In the genomic region with DNA sequence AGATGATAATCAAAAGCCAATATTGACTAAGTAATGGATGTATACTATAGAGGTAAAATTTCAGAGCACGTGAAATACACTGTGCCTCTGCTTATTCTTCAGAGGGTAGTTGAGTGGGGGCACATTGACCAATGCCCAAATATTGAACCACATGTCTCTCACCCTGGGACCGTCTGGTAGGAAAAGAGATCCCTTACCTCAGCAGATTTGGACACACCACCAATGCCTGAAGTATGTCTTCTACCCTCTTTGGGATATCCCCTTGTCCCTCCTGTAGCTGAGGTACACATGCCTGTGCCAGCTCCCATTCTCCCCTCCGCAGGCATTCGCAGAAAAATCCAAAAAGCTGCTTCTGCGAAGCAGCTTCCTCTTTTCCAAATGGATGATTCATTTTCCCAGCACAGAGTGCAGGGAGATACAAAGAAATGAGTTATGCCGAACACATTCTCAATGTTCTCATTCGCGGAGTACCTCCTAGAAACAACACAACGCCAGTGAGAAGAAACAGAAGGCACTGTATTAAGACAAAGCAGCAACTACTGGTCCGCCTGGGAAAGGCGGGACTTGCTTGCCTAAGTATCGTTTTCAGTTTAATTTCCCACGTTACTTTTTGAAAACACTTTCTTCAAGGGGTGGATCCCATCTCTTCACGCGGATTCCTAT, we compare ENCODE assay signal across 8 cellular contexts. TPM values are rescaled to one million over a fixed set of nuclear protein-coding genes. Genes with fewer than 3 reads are reported as not detected.
DNase-seq lines count a peak whose midpoint lies in the region; ATAC-seq and TF ChIP-seq lines count a peak whose summit lies in the region.

No MANE protein-coding gene starts in this region.

- no peaks in the 10 kb centered on the region for H3K27me3 ChIP-seq in HL-60 (ENCODE audit: insufficient read depth, poor library complexity, severe bottlenecking)
- no peaks in the 10 kb centered on the region for H3K27me3 ChIP-seq in skeletal muscle tissue (ENCODE audit: control insufficient read depth in 3 of 3, insufficient read depth in 3 of 3, low read length in 3 of 3)

- ATAC-seq in activated T-helper 17 cell treated with anti-CD3 and anti-CD28 coated beads, Interleukin-2, amount 50 U/mL, for 72 hours (replicated peaks): no peak
- ATAC-seq in GM19035 (IDR thresholded peaks at IDR 0.05; ENCODE audit: unreplicated experiment) (no peak), HG02870 (IDR thresholded peaks at IDR 0.05; ENCODE audit: unreplicated experiment) (no peak)

- H3K36me3 ChIP-seq in skeletal muscle tissue (ENCODE audit: control insufficient read depth in 3 of 3, insufficient read depth in 3 of 3, low read length in 3 of 3): peaks cover 0 to 23% (median 18%) of the 10 kb centered on the region in 3 donors

- H3K9ac ChIP-seq in skeletal muscle tissue (ENCODE audit: low read depth in 1 of 3, low read length in 3 of 3): peak overlapping the region; percentile 88 to 92 (median 92)

- H3K27ac ChIP-seq in HL-60 (replicated peaks) (peak overlapping the region; percentile 73), skeletal muscle tissue (ENCODE audit: low read depth, low read length) (peak overlapping the region; percentile 71)

- peaks cover 32% of the 10 kb centered on the region for H3K36me3 Mint-ChIP-seq in activated T-helper 17 cell treated with anti-CD3 and anti-CD28 coated beads, Interleukin-2, amount 50 U/mL, for 72 hours (ENCODE audit: low read depth)

- no peaks in the 10 kb centered on the region for H3K27me3 Mint-ChIP-seq in activated T-helper 17 cell treated with anti-CD3 and anti-CD28 coated beads, Interleukin-2, amount 50 U/mL, for 72 hours

- DNase-seq in AG20443 (ENCODE audit: low spot score): peak; percentile 40
- DNase-seq in HL-60 (ENCODE audit: low read depth in 1 of 2, low spot score in 1 of 2): no peak
- no peak for DNase-seq in COLO668 (lab: John Stamatoyannopoulos, UW; ENCODE audit: unreplicated experiment)

- H3K4me1 ChIP-seq in skeletal muscle tissue (ENCODE audit: control insufficient read depth in 3 of 3, insufficient read depth in 3 of 3, low read length in 3 of 3): peaks cover 24 to 25% (median 25%) of the 10 kb centered on the region in 3 donors

- H3K4me1 Mint-ChIP-seq in activated T-helper 17 cell treated with anti-CD3 and anti-CD28 coated beads, Interleukin-2, amount 50 U/mL, for 72 hours: peaks cover 17% of the 10 kb centered on the region

- TF ChIP-seq CTCF in HL-60 (IDR thresholded peaks at IDR 0.05; ENCODE audit: insufficient read depth, low read length): no peak

- no peaks in the 10 kb centered on the region for H3K9me3 ChIP-seq in skeletal muscle tissue (ENCODE audit: control insufficient read depth in 3 of 3, low read length in 3 of 3)

- peak overlapping the region; percentile 98 for H3K4me3 Mint-ChIP-seq in activated T-helper 17 cell treated with anti-CD3 and anti-CD28 coated beads, Interleukin-2, amount 50 U/mL, for 72 hours

- peak overlapping the region; percentile 81 for H3K4me3 ChIP-seq in HL-60 (replicated peaks; ENCODE audit: insufficient read depth, low read length)
- H3K4me3 ChIP-seq in iPS-11a (ENCODE audit: low read depth, low read length): peak overlapping the region; percentile 89
- peak overlapping the region; percentile 92 to 95 (median 93) for H3K4me3 ChIP-seq in skeletal muscle tissue (ENCODE audit: low read length in 3 of 3)

- no peaks in the 10 kb centered on the region for H3K9me3 Mint-ChIP-seq in activated T-helper 17 cell treated with anti-CD3 and anti-CD28 coated beads, Interleukin-2, amount 50 U/mL, for 72 hours

- H3K27ac Mint-ChIP-seq in activated T-helper 17 cell treated with anti-CD3 and anti-CD28 coated beads, Interleukin-2, amount 50 U/mL, for 72 hours: peak overlapping the region; percentile 96

RNA-seq across cellular contexts. Expression of a gene that starts 0.7 kb away (rescaled TPM):
- 10 to 100 TPM; 17.0 to 19.6 TPM for total RNA-seq in activated T-helper 17 cell treated with anti-CD3 and anti-CD28 coated beads, Interleukin-2, amount 50 U/mL, for 72 hours
- total RNA-seq in skeletal muscle tissue: 21.9 TPM

RNA-seq across cellular contexts. Expression of a gene that starts 3.9 kb away (rescaled TPM):
- 10 to 100 TPM; 37.0 to 49.7 TPM for total RNA-seq in activated T-helper 17 cell treated with anti-CD3 and anti-CD28 coated beads, Interleukin-2, amount 50 U/mL, for 72 hours
- total RNA-seq in skeletal muscle tissue: 38.6 TPM
